ENCODE assay signal across 6 cellular contexts in genomic region chr9:123441769-123442168, GRCh38.
"Had no signal": no experiment of that assay in that cellular context is flagged by ENCODE, and none has a peak within 500 bp of the region (broad histone marks: within the 10 kb centered on the region; RNA-seq: fewer than 3 reads in every experiment).

No MANE protein-coding gene starts in this region.

- H3K27ac ChIP-seq: HL-60, KMS-11 had no signal

- H3K9ac ChIP-seq: KMS-11 had no signal

- FAIRE-seq: HTR-8/SVneo had no signal

- DNase-seq: IMR-90, KBM-7, KG1 had no signal

- H3K4me2 ChIP-seq: KMS-11 had no signal
